Comparison of ENCODE assay signal across 8 cellular contexts in the genomic region with DNA sequence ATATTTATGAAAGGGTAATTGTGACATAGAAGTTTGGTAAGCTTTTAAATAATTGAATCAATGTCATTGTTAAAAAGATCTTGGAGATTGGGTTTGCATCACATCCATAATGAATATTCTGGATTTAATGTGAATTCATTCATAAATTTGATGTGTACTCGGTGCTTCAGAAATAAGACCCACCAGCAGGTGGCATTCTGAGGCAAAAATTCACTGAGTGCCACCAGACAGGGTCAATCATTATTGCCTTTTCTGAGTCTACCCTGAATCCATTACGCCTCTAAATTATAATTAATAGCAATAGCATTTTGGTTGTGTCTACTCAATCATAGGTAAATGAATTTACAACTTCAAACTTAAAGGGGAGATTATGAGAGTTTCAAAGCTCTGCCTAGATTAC. TPM values are rescaled to one million over a fixed set of nuclear protein-coding genes. Genes with fewer than 3 reads are reported as not detected.
DNase-seq lines count a peak whose midpoint lies in the region; ATAC-seq and TF ChIP-seq lines count a peak whose summit lies in the region.

No MANE protein-coding gene starts in this region.

- H4K20me1 ChIP-seq in GM23338 (replicated peaks; ENCODE audit: insufficient read depth): no peaks in the 10 kb centered on the region

- H3K4me3 ChIP-seq in BE2C (ENCODE audit: low read depth, low read length) (no peak overlapping the region), GM23338 (no peak overlapping the region)

- TF ChIP-seq CTCF in BE2C (IDR thresholded peaks at IDR 0.05; ENCODE audit: low read depth, low read length) (peak; percentile 58), GM23338 (conservative IDR thresholded peaks at IDR 0.05; ENCODE audit: low read depth in 2 of 2) (peak; percentile 76 to 83)

- H3K27ac ChIP-seq in GM23338 (ENCODE audit: low read depth) (no peak overlapping the region), substantia nigra (ENCODE audit: low read depth, low read length, poor library complexity, severe bottlenecking) (no peak overlapping the region)

- H3K79me2 ChIP-seq in GM23338 (replicated peaks; ENCODE audit: insufficient read depth): no peaks in the 10 kb centered on the region

- H3K36me3 ChIP-seq in BE2C (no peaks in the 10 kb centered on the region), GM23338 (ENCODE audit: insufficient read depth) (no peaks in the 10 kb centered on the region)

- H3K27ac Mint-ChIP-seq in GM23338: no peak overlapping the region

- DNase-seq in BE2C (no peak), GM23338 (ENCODE audit: low spot score) (peak; percentile 38), RKO (ENCODE audit: low spot score) (peak; percentile 9), head of caudate nucleus (peak in 33 of 42 donors; percentile 3 to 60 (median 35)), hippocampal formation (lab: John Stamatoyannopoulos, UW) (no peak), substantia nigra (lab: John Stamatoyannopoulos, UW) (no peak)

- H3K36me3 Mint-ChIP-seq in GM23338 (ENCODE audit: low read depth): no peaks in the 10 kb centered on the region

- H3K27me3 ChIP-seq in BE2C (no peaks in the 10 kb centered on the region), GM23338 (ENCODE audit: insufficient read depth) (no peaks in the 10 kb centered on the region)

- H3K4me3 Mint-ChIP-seq in GM23338: no peak overlapping the region

- H3K4me2 ChIP-seq in GM23338: no peak overlapping the region

- H2AFZ ChIP-seq in GM23338: no peak overlapping the region

- H3K9me2 ChIP-seq in GM23338 (ENCODE audit: insufficient read depth): no peaks in the 10 kb centered on the region

- H3K9me3 Mint-ChIP-seq in GM23338: no peaks in the 10 kb centered on the region

- no peaks in the 10 kb centered on the region for H3F3A ChIP-seq in GM23338 (replicated peaks; ENCODE audit: low read depth)

- no peaks in the 10 kb centered on the region for H3K9me3 ChIP-seq in BE2C

- H3K27me3 Mint-ChIP-seq in GM23338 (ENCODE audit: insufficient read depth, low read depth, poor library complexity): peaks cover 4% of the 10 kb centered on the region

- intact Hi-C loops in head of caudate nucleus (cut with DNase I): no loop called here

- ATAC-seq in GM23338 (peak; percentile 59; the same call in 2 of the 3 replicates), GM21576 (IDR thresholded peaks at IDR 0.05; ENCODE audit: unreplicated experiment) (no peak), GM19452 (IDR thresholded peaks at IDR 0.05; ENCODE audit: unreplicated experiment) (no peak)

- peaks cover 7% of the 10 kb centered on the region for H3K4me1 Mint-ChIP-seq in GM23338

- H3K4me1 ChIP-seq in BE2C: no peaks in the 10 kb centered on the region
- peaks cover 6% of the 10 kb centered on the region; the same call in 1 of the 2 replicates for H3K4me1 ChIP-seq in GM23338 (ENCODE audit: insufficient read depth)

TF ChIP-seq in GM23338, 12 proteins besides CTCF, POLR2A, EP300 and RAD21 (continues in another document):
- no peak for TF ChIP-seq CREB1 (CRISPR knock-in tag; IDR thresholded peaks at IDR 0.05; ENCODE audit: low read depth)
- TF ChIP-seq, protein P1, sequence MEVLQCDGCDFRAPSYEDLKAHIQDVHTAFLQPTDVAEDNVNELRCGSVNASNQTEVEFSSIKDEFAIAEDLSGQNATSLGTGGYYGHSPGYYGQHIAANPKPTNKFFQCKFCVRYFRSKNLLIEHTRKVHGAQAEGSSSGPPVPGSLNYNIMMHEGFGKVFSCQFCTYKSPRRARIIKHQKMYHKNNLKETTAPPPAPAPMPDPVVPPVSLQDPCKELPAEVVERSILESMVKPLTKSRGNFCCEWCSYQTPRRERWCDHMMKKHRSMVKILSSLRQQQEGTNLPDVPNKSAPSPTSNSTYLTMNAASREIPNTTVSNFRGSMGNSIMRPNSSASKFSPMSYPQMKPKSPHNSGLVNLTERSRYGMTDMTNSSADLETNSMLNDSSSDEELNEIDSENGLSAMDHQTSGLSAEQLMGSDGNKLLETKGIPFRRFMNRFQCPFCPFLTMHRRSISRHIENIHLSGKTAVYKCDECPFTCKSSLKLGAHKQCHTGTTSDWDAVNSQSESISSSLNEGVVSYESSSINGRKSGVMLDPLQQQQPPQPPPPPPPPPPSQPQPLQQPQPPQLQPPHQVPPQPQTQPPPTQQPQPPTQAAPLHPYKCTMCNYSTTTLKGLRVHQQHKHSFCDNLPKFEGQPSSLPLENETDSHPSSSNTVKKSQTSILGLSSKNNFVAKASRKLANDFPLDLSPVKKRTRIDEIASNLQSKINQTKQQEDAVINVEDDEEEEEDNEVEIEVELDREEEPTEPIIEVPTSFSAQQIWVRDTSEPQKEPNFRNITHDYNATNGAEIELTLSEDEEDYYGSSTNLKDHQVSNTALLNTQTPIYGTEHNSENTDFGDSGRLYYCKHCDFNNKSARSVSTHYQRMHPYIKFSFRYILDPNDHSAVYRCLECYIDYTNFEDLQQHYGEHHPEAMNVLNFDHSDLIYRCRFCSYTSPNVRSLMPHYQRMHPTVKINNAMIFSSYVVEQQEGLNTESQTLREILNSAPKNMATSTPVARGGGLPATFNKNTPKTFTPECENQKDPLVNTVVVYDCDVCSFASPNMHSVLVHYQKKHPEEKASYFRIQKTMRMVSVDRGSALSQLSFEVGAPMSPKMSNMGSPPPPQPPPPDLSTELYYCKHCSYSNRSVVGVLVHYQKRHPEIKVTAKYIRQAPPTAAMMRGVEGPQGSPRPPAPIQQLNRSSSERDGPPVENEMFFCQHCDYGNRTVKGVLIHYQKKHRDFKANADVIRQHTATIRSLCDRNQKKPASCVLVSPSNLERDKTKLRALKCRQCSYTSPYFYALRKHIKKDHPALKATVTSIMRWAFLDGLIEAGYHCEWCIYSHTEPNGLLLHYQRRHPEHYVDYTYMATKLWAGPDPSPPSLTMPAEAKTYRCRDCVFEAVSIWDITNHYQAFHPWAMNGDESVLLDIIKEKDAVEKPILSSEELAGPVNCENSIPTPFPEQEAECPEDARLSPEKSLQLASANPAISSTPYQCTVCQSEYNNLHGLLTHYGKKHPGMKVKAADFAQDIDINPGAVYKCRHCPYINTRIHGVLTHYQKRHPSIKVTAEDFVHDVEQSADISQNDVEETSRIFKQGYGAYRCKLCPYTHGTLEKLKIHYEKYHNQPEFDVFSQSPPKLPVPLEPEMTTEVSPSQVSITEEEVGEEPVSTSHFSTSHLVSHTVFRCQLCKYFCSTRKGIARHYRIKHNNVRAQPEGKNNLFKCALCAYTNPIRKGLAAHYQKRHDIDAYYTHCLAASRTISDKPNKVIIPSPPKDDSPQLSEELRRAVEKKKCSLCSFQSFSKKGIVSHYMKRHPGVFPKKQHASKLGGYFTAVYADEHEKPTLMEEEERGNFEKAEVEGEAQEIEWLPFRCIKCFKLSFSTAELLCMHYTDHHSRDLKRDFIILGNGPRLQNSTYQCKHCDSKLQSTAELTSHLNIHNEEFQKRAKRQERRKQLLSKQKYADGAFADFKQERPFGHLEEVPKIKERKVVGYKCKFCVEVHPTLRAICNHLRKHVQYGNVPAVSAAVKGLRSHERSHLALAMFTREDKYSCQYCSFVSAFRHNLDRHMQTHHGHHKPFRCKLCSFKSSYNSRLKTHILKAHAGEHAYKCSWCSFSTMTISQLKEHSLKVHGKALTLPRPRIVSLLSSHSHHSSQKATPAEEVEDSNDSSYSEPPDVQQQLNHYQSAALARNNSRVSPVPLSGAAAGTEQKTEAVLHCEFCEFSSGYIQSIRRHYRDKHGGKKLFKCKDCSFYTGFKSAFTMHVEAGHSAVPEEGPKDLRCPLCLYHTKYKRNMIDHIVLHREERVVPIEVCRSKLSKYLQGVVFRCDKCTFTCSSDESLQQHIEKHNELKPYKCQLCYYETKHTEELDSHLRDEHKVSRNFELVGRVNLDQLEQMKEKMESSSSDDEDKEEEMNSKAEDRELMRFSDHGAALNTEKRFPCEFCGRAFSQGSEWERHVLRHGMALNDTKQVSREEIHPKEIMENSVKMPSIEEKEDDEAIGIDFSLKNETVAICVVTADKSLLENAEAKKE (CRISPR knock-in tag; IDR thresholded peaks at IDR 0.05): no peak
- TF ChIP-seq ZNF114 (CRISPR knock-in tag; IDR thresholded peaks at IDR 0.05): no peak
- no peak for TF ChIP-seq EZH2 (IDR thresholded peaks at IDR 0.05; ENCODE audit: low read depth, unreplicated experiment)
- TF ChIP-seq NANOG (IDR thresholded peaks at IDR 0.05; ENCODE audit: borderline replicate concordance): no peak
- TF ChIP-seq EZH2phosphoT487 (IDR thresholded peaks at IDR 0.05; ENCODE audit: unreplicated experiment): no peak
- TF ChIP-seq JUNB (IDR thresholded peaks at IDR 0.05; ENCODE audit: unreplicated experiment): no peak
- TF ChIP-seq POLR2AphosphoS5 (IDR thresholded peaks at IDR 0.05; ENCODE audit: low read depth): no peak
- TF ChIP-seq, protein P2, sequence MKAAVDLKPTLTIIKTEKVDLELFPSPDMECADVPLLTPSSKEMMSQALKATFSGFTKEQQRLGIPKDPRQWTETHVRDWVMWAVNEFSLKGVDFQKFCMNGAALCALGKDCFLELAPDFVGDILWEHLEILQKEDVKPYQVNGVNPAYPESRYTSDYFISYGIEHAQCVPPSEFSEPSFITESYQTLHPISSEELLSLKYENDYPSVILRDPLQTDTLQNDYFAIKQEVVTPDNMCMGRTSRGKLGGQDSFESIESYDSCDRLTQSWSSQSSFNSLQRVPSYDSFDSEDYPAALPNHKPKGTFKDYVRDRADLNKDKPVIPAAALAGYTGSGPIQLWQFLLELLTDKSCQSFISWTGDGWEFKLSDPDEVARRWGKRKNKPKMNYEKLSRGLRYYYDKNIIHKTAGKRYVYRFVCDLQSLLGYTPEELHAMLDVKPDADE (IDR thresholded peaks at IDR 0.05): no peak

RNA-seq across cellular contexts. Expression of gene TRPC7, which starts 1.0 kb away (rescaled TPM):
- not detected for polyA plus RNA-seq in BE2C (2012; ENCODE audit: insufficient read depth, insufficient read length, low read depth)
- 0.08 and 0.56 TPM in 2 replicates for total RNA-seq in GM23338 (2014; rRNA removed; shearing (Covaris generic))
- not detected in 2 replicates for polyA plus RNA-seq in GM23338 (2016; fragmentation: Nextera tagmentation; extraction: Ambion mirVana)

Comparison
In these comparisons a context has a peak if more than half of its experiments do, and no peak if none do; other contexts are left out.
1. DNase-seq: peak in GM23338 (single experiment), RKO (single experiment) and head of caudate nucleus (33 of 42); none in BE2C (single experiment), hippocampal formation (0 of 2) and substantia nigra (0 of 49).